Comparison of ENCODE assay signal across 2 cellular contexts in genomic region chr1:22763479-22764200, GRCh38.
TF ChIP-seq lines count a peak whose summit lies in the region.

No MANE protein-coding gene starts in this region.

TF ChIP-seq in HEK293, 187 proteins besides CTCF, POLR2A, EP300 and RAD21 (continued from another document):
- TF ChIP-seq ZBTB6 (tag by site-specific recombination; IDR thresholded peaks at IDR 0.05), result peak; percentile 84
- no peak for TF ChIP-seq PRDM6 (tag by site-specific recombination; IDR thresholded peaks at IDR 0.05)
- TF ChIP-seq ZNF354C (tag by site-specific recombination; IDR thresholded peaks at IDR 0.05; ENCODE audit: borderline replicate concordance, low read depth), result no peak
TF ChIP-seq in HEK293: peak in this region for 2.

TF ChIP-seq in K562, 482 proteins besides CTCF, POLR2A, EP300 and RAD21 (continued from another document):
- TF ChIP-seq REST (CRISPR knock-in tag; IDR thresholded peaks at IDR 0.05; ENCODE audit: low read depth) (no peak), NELFE (IDR thresholded peaks at IDR 0.05; ENCODE audit: insufficient read depth, insufficient read length) (no peak), ZNF165 (CRISPR knock-in tag; IDR thresholded peaks at IDR 0.05; ENCODE audit: borderline replicate concordance) (no peak), SIRT6 (IDR thresholded peaks at IDR 0.05; ENCODE audit: low read depth, low read length) (no peak), POLR2AphosphoS5 (IDR thresholded peaks at IDR 0.05; ENCODE audit: control insufficient read depth, insufficient read depth, low read depth, low read length) (no peak), KLF16 (IDR thresholded peaks at IDR 0.05) (no peak)
